Comparison of ENCODE assay signal across 1 cellular context in genomic region chr17:3695723-3696411, GRCh38.
A peak's percentile ranks its signal among the peaks of the same experiment; 100 is the strongest.
TF ChIP-seq lines count a peak whose summit lies in the region.

Gene P2RX5 (minus strand): TSS chr17:3696155. CDS start chr17:3696005, 150 bp downstream.

TF ChIP-seq in IMR-90, 13 proteins besides CTCF, POLR2A, EP300 and RAD21:
- TF ChIP-seq, protein P1, sequence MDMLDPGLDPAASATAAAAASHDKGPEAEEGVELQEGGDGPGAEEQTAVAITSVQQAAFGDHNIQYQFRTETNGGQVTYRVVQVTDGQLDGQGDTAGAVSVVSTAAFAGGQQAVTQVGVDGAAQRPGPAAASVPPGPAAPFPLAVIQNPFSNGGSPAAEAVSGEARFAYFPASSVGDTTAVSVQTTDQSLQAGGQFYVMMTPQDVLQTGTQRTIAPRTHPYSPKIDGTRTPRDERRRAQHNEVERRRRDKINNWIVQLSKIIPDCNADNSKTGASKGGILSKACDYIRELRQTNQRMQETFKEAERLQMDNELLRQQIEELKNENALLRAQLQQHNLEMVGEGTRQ (IDR thresholded peaks at IDR 0.05; ENCODE audit: low read depth, low read length) = peak; percentile 27; the same call in 1 of the 2 replicates
- TF ChIP-seq CEBPB (IDR thresholded peaks at IDR 0.05; ENCODE audit: low read depth, low read length) (no peak), MXI1 (IDR thresholded peaks at IDR 0.05; ENCODE audit: borderline replicate concordance, low read depth, low read length) (peak; percentile 85)
